Comparison of ENCODE assay signal across 28 cellular contexts in the genomic region with DNA sequence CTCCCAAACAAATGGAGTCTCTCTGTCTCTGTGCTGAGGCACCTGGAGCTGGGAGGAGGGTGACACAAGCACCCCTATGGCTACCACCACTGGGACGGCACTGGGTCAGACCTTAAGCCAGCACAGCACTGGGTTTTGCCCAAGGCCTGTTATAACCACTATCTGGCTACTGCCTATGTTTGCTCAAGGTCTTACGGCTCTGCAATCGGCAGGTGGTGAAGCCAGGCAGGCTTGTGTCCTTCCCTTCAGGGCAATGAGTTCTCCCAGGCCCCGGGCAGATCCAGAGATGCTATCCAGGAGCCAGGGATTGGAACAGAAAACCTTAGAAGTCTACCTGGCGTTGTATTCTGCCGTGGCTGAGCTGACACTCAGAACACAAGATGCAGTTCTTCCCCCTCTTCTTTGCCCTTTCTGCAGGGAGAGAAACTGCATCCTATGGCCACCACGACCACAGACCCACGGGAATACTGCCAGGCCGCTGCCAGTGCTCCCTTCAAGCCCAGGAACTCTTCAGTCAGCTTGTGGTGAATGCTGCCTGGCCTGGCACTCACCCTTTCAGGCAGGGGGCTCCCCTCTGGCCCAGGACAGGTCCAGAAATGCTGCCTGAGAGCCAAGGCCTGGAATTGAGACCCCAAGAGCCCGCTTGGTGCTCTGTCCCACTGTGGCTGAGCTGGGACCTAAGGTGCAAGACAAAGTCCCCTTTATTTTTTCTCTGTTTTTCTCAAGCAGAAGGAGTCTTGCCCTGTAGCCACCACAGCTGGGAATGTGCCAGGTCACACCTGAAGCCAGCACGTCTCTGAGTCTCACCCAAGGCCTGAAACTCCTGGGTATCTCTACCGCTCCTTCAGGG.
DNase-seq lines count a peak whose midpoint lies in the region; TF ChIP-seq lines count a peak whose summit lies in the region.
"Had no signal": no experiment of that assay in that cellular context is flagged by ENCODE, and none has a peak within 500 bp of the region (broad histone marks: within the 10 kb centered on the region; RNA-seq: fewer than 3 reads in every experiment).

No MANE protein-coding gene starts in this region.

- H3K4me3 Mint-ChIP-seq in H9 (no peak overlapping the region), osteocyte (ENCODE audit: unreplicated experiment) (no peak overlapping the region)
- H3K4me3 Mint-ChIP-seq: HFFc6; IgD-negative memory B cell; naive thymus-derived CD8-positive, alpha-beta T cell; stimulated activated memory B cell treated with anti-CD40 and anti-IgM and Interleukin-4, amounts not matched to agents 10 μg/mL and 1 μg/mL and 100 μg/mL, for 72 hours had no signal

- no peak overlapping the region for H3K4ac ChIP-seq in H9 (ENCODE audit: low read depth, low read length)

- no CpG with 5 or more reads among the region's 12 CpGs for WGBS in H9 (ENCODE audit: extremely low coverage, insufficient read length, low lambda C conversion rate)

- peak; percentile 26 for DNase-seq in DMS153 (lab: John Stamatoyannopoulos, UW)
- DNase-seq in DMS153 treated with DMSO at 0.1 percent for 48 hours (lab: John Stamatoyannopoulos, UW; ENCODE audit: unreplicated experiment): no peak
- DNase-seq in H9: peak; percentile 14
- DNase-seq in ecto neural progenitor cell (ENCODE audit: low spot score): peak; percentile 27
- DNase-seq in osteocyte (ENCODE audit: extremely low spot score, unreplicated experiment): peak; percentile 63
- DNase-seq in activated effector memory CD4-positive, alpha-beta T cell treated with Interleukin-2 at 50 U/mL for 16 hours: no peak
- no peak for DNase-seq in NCI-H2227 treated with DMSO at 0.1 percent for 48 hours (lab: John Stamatoyannopoulos, UW)
- no peak for DNase-seq in T-helper 2 cell
- DNase-seq: activated CD4-positive, alpha-beta T cell treated with anti-CD3 and anti-CD28 coated beads, Interleukin-2, amount 50 U/mL, for 1 hour; activated CD4-positive, CD25-positive, alpha-beta regulatory T cell; anterior cingulate cortex; C1 segment of cervical spinal cord; COR-L47; effector memory CD4-positive, alpha-beta T cell; erythroblast; HFFc6; MV-4-11; naive thymus-derived CD8-positive, alpha-beta T cell; NCI-H1694 treated with DMSO at 0.1 percent for 48 hours; NCI-H2171; PC-3; T-helper 1 cell; upper lobe of right lung had no signal

- H2AK5ac ChIP-seq in H9 (ENCODE audit: insufficient read length, low read length): no peak overlapping the region

- H3K23ac ChIP-seq in H9 (ENCODE audit: insufficient read length, low read depth, low read length): no peak overlapping the region

- H3K79me1 ChIP-seq in H9 (ENCODE audit: insufficient read depth, low read depth, low read length, poor library complexity, severe bottlenecking): no peaks in the 10 kb centered on the region

- H4K91ac ChIP-seq in H9 (ENCODE audit: insufficient read length, low read depth, low read length): no peak overlapping the region

- no peak overlapping the region for H3K4me2 ChIP-seq in H9 (ENCODE audit: insufficient read depth, insufficient read length, low read length)

- no peaks in the 10 kb centered on the region for H3K4me1 ChIP-seq in H9 (ENCODE audit: insufficient read depth, low read length)
- H3K4me1 ChIP-seq: breast epithelium, upper lobe of right lung had no signal

- no peak overlapping the region for H2BK20ac ChIP-seq in H9 (ENCODE audit: low read depth, low read length, poor library complexity, severe bottlenecking)

- H3K56ac ChIP-seq in H9 (ENCODE audit: insufficient read length, low read depth, low read length): no peak overlapping the region

- H4K5ac ChIP-seq in H9 (ENCODE audit: insufficient read length, low read depth, low read length): no peak overlapping the region

- H3K27me3 Mint-ChIP-seq in H9 (ENCODE audit: low read depth) (peaks cover 3% of the 10 kb centered on the region), osteocyte (ENCODE audit: unreplicated experiment) (peaks cover 29% of the 10 kb centered on the region)

- no peak overlapping the region for H2BK120ac ChIP-seq in H9 (ENCODE audit: low read depth, low read length, poor library complexity, severe bottlenecking)

- H3K9me3 Mint-ChIP-seq in H9 (no peaks in the 10 kb centered on the region), osteocyte (ENCODE audit: unreplicated experiment) (peaks cover 17% of the 10 kb centered on the region)
- H3K9me3 Mint-ChIP-seq: activated naive CD4-positive, alpha-beta T cell treated with anti-CD3 and anti-CD28 coated beads, Interleukin-2, amount 50 U/mL, for 72 hours; HFFc6; stimulated activated memory B cell treated with anti-CD40 and anti-IgM and Interleukin-4, amounts not matched to agents 10 μg/mL and 1 μg/mL and 100 μg/mL, for 72 hours had no signal

- no peak overlapping the region for H3K9ac ChIP-seq in H9 (ENCODE audit: extremely low read depth, insufficient read length, low read length)

- H2BK15ac ChIP-seq in H9 (ENCODE audit: low read depth, low read length): no peak overlapping the region

- H4K8ac ChIP-seq in H9 (replicated peaks; ENCODE audit: insufficient read length, low read depth, low read length): no peak overlapping the region

- H2BK5ac ChIP-seq in H9 (ENCODE audit: insufficient read length, low read length): no peak overlapping the region

- no peaks in the 10 kb centered on the region for H3K79me2 ChIP-seq in H9 (ENCODE audit: insufficient read depth, low read length)

- no peak overlapping the region for H3K27ac ChIP-seq in H9 (ENCODE audit: insufficient read length, low read depth, low read length)
- H3K27ac ChIP-seq: 22Rv1, breast epithelium, upper lobe of right lung had no signal

- H2AFZ ChIP-seq in H9 (ENCODE audit: low read length): no peak overlapping the region

- H3K36me3 Mint-ChIP-seq in H9 (ENCODE audit: insufficient read depth in 1 of 3, low read depth in 3 of 3) (no peaks in the 10 kb centered on the region), osteocyte (ENCODE audit: unreplicated experiment) (peaks cover 7% of the 10 kb centered on the region)
- H3K36me3 Mint-ChIP-seq: activated naive CD4-positive, alpha-beta T cell treated with anti-CD3 and anti-CD28 coated beads, Interleukin-2, amount 50 U/mL, for 72 hours; IgD-negative memory B cell; naive thymus-derived CD8-positive, alpha-beta T cell; stimulated activated memory B cell treated with anti-CD40 and anti-IgM and Interleukin-4, amounts not matched to agents 10 μg/mL and 1 μg/mL and 100 μg/mL, for 72 hours had no signal

- H2BK12ac ChIP-seq in H9 (ENCODE audit: insufficient read length, low read depth, low read length): no peak overlapping the region

- no peaks in the 10 kb centered on the region for H4K20me1 ChIP-seq in H9 (ENCODE audit: control insufficient read depth, insufficient read depth, insufficient read length)

- H3K27ac Mint-ChIP-seq in H9: no peak overlapping the region
- no peak overlapping the region for H3K27ac Mint-ChIP-seq in osteocyte (ENCODE audit: unreplicated experiment)
- H3K27ac Mint-ChIP-seq: activated naive CD4-positive, alpha-beta T cell treated with anti-CD3 and anti-CD28 coated beads, Interleukin-2, amount 50 U/mL, for 72 hours; HFFc6; IgD-negative memory B cell; naive thymus-derived CD8-positive, alpha-beta T cell; stimulated activated memory B cell treated with anti-CD40 and anti-IgM and Interleukin-4, amounts not matched to agents 10 μg/mL and 1 μg/mL and 100 μg/mL, for 72 hours had no signal

- H3K14ac ChIP-seq in H9 (ENCODE audit: insufficient read depth, low read length): no peak overlapping the region; the same call in 1 of the 2 replicates

- no peak overlapping the region for H3K18ac ChIP-seq in H9 (ENCODE audit: insufficient read length, low read depth, low read length)

- peaks cover 5% of the 10 kb centered on the region for H3K23me2 ChIP-seq in H9 (ENCODE audit: insufficient read length, low read depth, low read length, poor library complexity, severe bottlenecking)

- H3T11ph ChIP-seq in H9 (ENCODE audit: low read length): no peak overlapping the region

- TF ChIP-seq CTCF in H9 (conservative IDR thresholded peaks at IDR 0.05) (no peak), osteocyte (IDR thresholded peaks at IDR 0.05) (no peak)

- H3K27me3 ChIP-seq in H9 (ENCODE audit: insufficient read depth, low read length): no peaks in the 10 kb centered on the region

- H3K9me3 ChIP-seq in H9 (ENCODE audit: control insufficient read depth, low read depth, low read length): no peaks in the 10 kb centered on the region
- H3K9me3 ChIP-seq: breast epithelium, upper lobe of right lung had no signal

- peaks cover 7 to 8% of the 10 kb centered on the region in 2 experiments; a peak in 1 of 4 replicates for H3K4me1 Mint-ChIP-seq in H9
- H3K4me1 Mint-ChIP-seq in osteocyte (ENCODE audit: unreplicated experiment): peaks cover 20% of the 10 kb centered on the region
- H3K4me1 Mint-ChIP-seq: IgD-negative memory B cell; naive thymus-derived CD8-positive, alpha-beta T cell; stimulated activated memory B cell treated with anti-CD40 and anti-IgM and Interleukin-4, amounts not matched to agents 10 μg/mL and 1 μg/mL and 100 μg/mL, for 72 hours had no signal

Comparison
In these comparisons a context has a peak if more than half of its experiments do, and no peak if none do; other contexts are left out.
1. DNase-seq: peak in DMS153 (single experiment), H9 (single experiment), ecto neural progenitor cell (single experiment) and osteocyte (single experiment); none in DMS153 treated with DMSO at 0.1 percent for 48 hours (single experiment), activated effector memory CD4-positive, alpha-beta T cell treated with Interleukin-2 at 50 U/mL for 16 hours (single experiment), NCI-H2227 treated with DMSO at 0.1 percent for 48 hours (single experiment) and T-helper 2 cell (0 of 5).